Comparison of ENCODE assay signal across 1 cellular context in genomic region chr17:7416323-7416722, GRCh38.
TF ChIP-seq lines count a peak whose summit lies in the region.

No MANE protein-coding gene starts in this region.

TF ChIP-seq in K562, 482 proteins besides CTCF, POLR2A, EP300 and RAD21:
- no peak for TF ChIP-seq NR1H2 (CRISPR knock-in tag; IDR thresholded peaks at IDR 0.05)
- TF ChIP-seq FOXJ3 (CRISPR knock-in tag; IDR thresholded peaks at IDR 0.05): no peak
- no peak for TF ChIP-seq SREBF2 (CRISPR knock-in tag; IDR thresholded peaks at IDR 0.05)
- TF ChIP-seq NR2F6 (CRISPR knock-in tag; IDR thresholded peaks at IDR 0.05): no peak
- TF ChIP-seq PURB (CRISPR knock-in tag; IDR thresholded peaks at IDR 0.05; ENCODE audit: low read depth): no peak
- TF ChIP-seq TCF7L2 (IDR thresholded peaks at IDR 0.05; ENCODE audit: low read depth, low read length): no peak
- no peak for TF ChIP-seq ZSCAN32 (CRISPR knock-in tag; IDR thresholded peaks at IDR 0.05)
- TF ChIP-seq ZNF395 (CRISPR knock-in tag; IDR thresholded peaks at IDR 0.05): no peak
TF ChIP-seq in K562: peak in this region for 0.
